In genomic region chr1:244833734-244834595, GRCh38 we compare ENCODE assay signal across 8 cellular contexts. TPM values are rescaled to one million over a fixed set of nuclear protein-coding genes. Genes with fewer than 3 reads are reported as not detected.
DNase-seq lines count a peak whose midpoint lies in the region; ATAC-seq and TF ChIP-seq lines count a peak whose summit lies in the region.

No MANE protein-coding gene starts in this region.

- TF ChIP-seq CTCF in RWPE1 (conservative IDR thresholded peaks at IDR 0.05; ENCODE audit: low read depth): no peak

- peak overlapping the region; percentile 95 to 100 (median 98) for H3K4me3 Mint-ChIP-seq in IgD-negative memory B cell
- peak overlapping the region; percentile 96 for H3K4me3 Mint-ChIP-seq in natural killer cell treated with Interleukin-12 subunit alpha and Interleukin-12 subunit beta and Interleukin-15 and Interleukin-18, amount 100 ng/mL, for 72 hours

- no peaks in the 10 kb centered on the region for H3K27me3 Mint-ChIP-seq in IgD-negative memory B cell
- no peaks in the 10 kb centered on the region for H3K27me3 Mint-ChIP-seq in natural killer cell treated with Interleukin-12 subunit alpha and Interleukin-12 subunit beta and Interleukin-15 and Interleukin-18, amount 100 ng/mL, for 72 hours

- H3K27ac Mint-ChIP-seq in IgD-negative memory B cell: peak overlapping the region; percentile 96 to 99 (median 99)
- peak overlapping the region; percentile 88 to 99 for H3K27ac Mint-ChIP-seq in natural killer cell treated with Interleukin-12 subunit alpha and Interleukin-12 subunit beta and Interleukin-15 and Interleukin-18, amount 100 ng/mL, for 72 hours

- CTCF ChIA-PET in RWPE1 (lab: Yijun Ruan, JAX): interaction anchor here (0.6 kb wide), 1 partner anchor 27 kb away, joined by 6 read pairs; no protein-coding TSS in a partner anchor

- peak; percentile 85 for DNase-seq in ACHN
- peak; percentile 28 for DNase-seq in RWPE1 (ENCODE audit: low spot score)
- DNase-seq in activated T-helper 9 cell treated with anti-CD3 and anti-CD28 coated beads, Interleukin-2, amount 50 U/mL, for 16 hours (ENCODE audit: low read depth): peak; percentile 24
- DNase-seq in fibroblast of peridontal ligament (ENCODE audit: extremely low read depth): peak; percentile 76
- DNase-seq in natural killer cell treated with Interleukin-12 subunit alpha and Interleukin-12 subunit beta and Interleukin-15 and Interleukin-18, amount 100 ng/mL, for 72 hours (ENCODE audit: low spot score): peak; percentile 66
- peak; percentile 90 for DNase-seq in superior temporal gyrus (ENCODE audit: extremely low spot score)

- H3K36me3 Mint-ChIP-seq in IgD-negative memory B cell: peaks cover 6% of the 10 kb centered on the region
- peaks cover 5% of the 10 kb centered on the region for H3K36me3 Mint-ChIP-seq in natural killer cell treated with Interleukin-12 subunit alpha and Interleukin-12 subunit beta and Interleukin-15 and Interleukin-18, amount 100 ng/mL, for 72 hours

- peak overlapping the region; percentile 99 for H3K27ac ChIP-seq in RWPE1

- in situ Hi-C loops in ACHN (cut with HindIII; ENCODE audit: low pct_ligation_motif_present, low pct_unique_long_range_greater_than_20kb, low sequenced_read_pairs): no loop called here

- no peaks in the 10 kb centered on the region for H3K9me3 Mint-ChIP-seq in IgD-negative memory B cell
- H3K9me3 Mint-ChIP-seq in natural killer cell treated with Interleukin-12 subunit alpha and Interleukin-12 subunit beta and Interleukin-15 and Interleukin-18, amount 100 ng/mL, for 72 hours: no peaks in the 10 kb centered on the region

- peaks cover 20 to 33% (median 31%) of the 10 kb centered on the region in 3 donors for H3K4me1 Mint-ChIP-seq in IgD-negative memory B cell
- H3K4me1 Mint-ChIP-seq in natural killer cell treated with Interleukin-12 subunit alpha and Interleukin-12 subunit beta and Interleukin-15 and Interleukin-18, amount 100 ng/mL, for 72 hours (ENCODE audit: low read depth in 2 of 2): peaks cover 24 to 36% of the 10 kb centered on the region in 2 donors

- POLR2A ChIA-PET in RWPE1 (lab: Yijun Ruan, JAX; ENCODE audit: low non-redundant PET): no interaction called here

- ATAC-seq in GM18867 (IDR thresholded peaks at IDR 0.05; ENCODE audit: unreplicated experiment): peak; percentile 9
- ATAC-seq in natural killer cell treated with Interleukin-12 subunit alpha and Interleukin-12 subunit beta and Interleukin-15 and Interleukin-18, amount 100 ng/mL, for 72 hours: no peak

RNA-seq across cellular contexts. Expression of gene COX20, which starts 1.5 kb away (rescaled TPM):
- polyA plus RNA-seq in IgD-negative memory B cell: 36.9 TPM
- total RNA-seq in natural killer cell treated with Interleukin-12 subunit alpha and Interleukin-12 subunit beta and Interleukin-15 and Interleukin-18, amount 100 ng/mL, for 72 hours: 10 to 100 TPM; 21.3 to 31.4 TPM

RNA-seq across cellular contexts. Expression of gene HNRNPU, which starts 30.4 kb away (rescaled TPM):
- polyA plus RNA-seq in IgD-negative memory B cell: 339 TPM
- total RNA-seq in natural killer cell treated with Interleukin-12 subunit alpha and Interleukin-12 subunit beta and Interleukin-15 and Interleukin-18, amount 100 ng/mL, for 72 hours: 100 to 1,000 TPM; 403 to 475 TPM

Comparison
In these comparisons a context has a peak if more than half of its experiments do, and no peak if none do; other contexts are left out.
1. DNase-seq: peak in every context shown above with its lines; median percentile 90 in superior temporal gyrus; 85 in ACHN; 76 in fibroblast of peridontal ligament; 66 in natural killer cell treated with Interleukin-12 subunit alpha and Interleukin-12 subunit beta and Interleukin-15 and Interleukin-18, amount 100 ng/mL, for 72 hours; 28 in RWPE1; 24 in activated T-helper 9 cell treated with anti-CD3 and anti-CD28 coated beads, Interleukin-2, amount 50 U/mL, for 16 hours.